19 cellular contexts compared by ENCODE assay signal in genomic region chr9:522190-522589, GRCh38.
"Had no signal": no experiment of that assay in that cellular context is flagged by ENCODE, and none has a peak within 500 bp of the region (broad histone marks: within the 10 kb centered on the region; RNA-seq: fewer than 3 reads in every experiment).

No MANE protein-coding gene starts in this region.

- H3K4me1 Mint-ChIP-seq: stimulated activated naive B cell treated with anti-CD40 and anti-IgM and Interleukin-4, amounts not matched to agents 10 μg/mL and 1 μg/mL and 100 μg/mL, for 72 hours had no signal

- H3K9ac ChIP-seq: parathyroid adenoma had no signal

- H3K9me3 ChIP-seq: colonic mucosa, lower lobe of right lung, prostate gland, testis, transverse colon had no signal

- H3K4me3 Mint-ChIP-seq: memory B cell; mesothelial cell of epicardium; natural killer cell treated with Interleukin-12 subunit alpha and Interleukin-12 subunit beta and Interleukin-15 and Interleukin-18, amount 100 ng/mL, for 72 hours; stimulated activated naive B cell treated with anti-CD40 and anti-IgM and Interleukin-4, amounts not matched to agents 10 μg/mL and 1 μg/mL and 100 μg/mL, for 72 hours; stimulated activated naive CD8-positive, alpha-beta T cell treated with anti-CD3 and anti-CD28 coated beads, Interleukin-15, amount 100 ng/mL, for 72 hours had no signal

- H3K36me3 Mint-ChIP-seq: memory B cell; mesothelial cell of epicardium; natural killer cell treated with Interleukin-12 subunit alpha and Interleukin-12 subunit beta and Interleukin-15 and Interleukin-18, amount 100 ng/mL, for 72 hours; stimulated activated naive B cell treated with anti-CD40 and anti-IgM and Interleukin-4, amounts not matched to agents 10 μg/mL and 1 μg/mL and 100 μg/mL, for 72 hours had no signal

- H3K27me3 ChIP-seq: colonic mucosa, foreskin keratinocyte, testis, transverse colon had no signal

- H3K27ac ChIP-seq: colonic mucosa, foreskin keratinocyte, lower lobe of right lung, parathyroid adenoma, prostate gland, testis, transverse colon had no signal

- H3K36me3 ChIP-seq: colonic mucosa, lower lobe of right lung, prostate gland, transverse colon had no signal

- DNase-seq: colonic mucosa; dermis blood vessel endothelial cell; erythroblast; foreskin keratinocyte; head of caudate nucleus; kidney glomerular epithelial cell; lower lobe of right lung; stimulated activated CD4-positive, alpha-beta T cell treated with anti-CD3 and anti-CD28 coated beads, Interleukin-2, amount 100 ng/mL, for 24 hours; stimulated activated CD4-positive, alpha-beta T cell treated with anti-CD3 and anti-CD28 coated beads, Interleukin-4, amount 100 ng/mL, for 4 hours; stimulated activated naive B cell treated with anti-CD40 and anti-IgM and Interleukin-4, amounts not matched to agents 10 μg/mL and 1 μg/mL and 100 μg/mL, for 72 hours; stimulated activated naive CD8-positive, alpha-beta T cell treated with anti-CD3 and anti-CD28 coated beads, Interleukin-15, amount 100 ng/mL, for 72 hours; testis; transverse colon had no signal

- H3K4me3 ChIP-seq: colonic mucosa, lower lobe of right lung, prostate gland, testis, transverse colon had no signal

- H3K27me3 Mint-ChIP-seq: memory B cell; stimulated activated naive CD8-positive, alpha-beta T cell treated with anti-CD3 and anti-CD28 coated beads, Interleukin-15, amount 100 ng/mL, for 72 hours had no signal

- H3K9me3 Mint-ChIP-seq: memory B cell; mesothelial cell of epicardium; natural killer cell treated with Interleukin-12 subunit alpha and Interleukin-12 subunit beta and Interleukin-15 and Interleukin-18, amount 100 ng/mL, for 72 hours; stimulated activated naive B cell treated with anti-CD40 and anti-IgM and Interleukin-4, amounts not matched to agents 10 μg/mL and 1 μg/mL and 100 μg/mL, for 72 hours; stimulated activated naive CD8-positive, alpha-beta T cell treated with anti-CD3 and anti-CD28 coated beads, Interleukin-15, amount 100 ng/mL, for 72 hours had no signal

- H2AFZ ChIP-seq: parathyroid adenoma had no signal

- H3K79me2 ChIP-seq: parathyroid adenoma had no signal

- ATAC-seq: foreskin keratinocyte; left lobe of liver; lower lobe of right lung; natural killer cell treated with Interleukin-12 subunit alpha and Interleukin-12 subunit beta and Interleukin-15 and Interleukin-18, amount 100 ng/mL, for 72 hours; stimulated activated naive B cell treated with anti-CD40 and anti-IgM and Interleukin-4, amounts not matched to agents 10 μg/mL and 1 μg/mL and 100 μg/mL, for 72 hours; stimulated activated naive CD8-positive, alpha-beta T cell treated with anti-CD3 and anti-CD28 coated beads, Interleukin-15, amount 100 ng/mL, for 72 hours had no signal

- H3K4me1 ChIP-seq: parathyroid adenoma, prostate gland, testis had no signal

- H3K27ac Mint-ChIP-seq: memory B cell; mesothelial cell of epicardium; natural killer cell treated with Interleukin-12 subunit alpha and Interleukin-12 subunit beta and Interleukin-15 and Interleukin-18, amount 100 ng/mL, for 72 hours; stimulated activated naive B cell treated with anti-CD40 and anti-IgM and Interleukin-4, amounts not matched to agents 10 μg/mL and 1 μg/mL and 100 μg/mL, for 72 hours; stimulated activated naive CD8-positive, alpha-beta T cell treated with anti-CD3 and anti-CD28 coated beads, Interleukin-15, amount 100 ng/mL, for 72 hours had no signal
